ENCODE assay signal across 22 cellular contexts in the genomic region with DNA sequence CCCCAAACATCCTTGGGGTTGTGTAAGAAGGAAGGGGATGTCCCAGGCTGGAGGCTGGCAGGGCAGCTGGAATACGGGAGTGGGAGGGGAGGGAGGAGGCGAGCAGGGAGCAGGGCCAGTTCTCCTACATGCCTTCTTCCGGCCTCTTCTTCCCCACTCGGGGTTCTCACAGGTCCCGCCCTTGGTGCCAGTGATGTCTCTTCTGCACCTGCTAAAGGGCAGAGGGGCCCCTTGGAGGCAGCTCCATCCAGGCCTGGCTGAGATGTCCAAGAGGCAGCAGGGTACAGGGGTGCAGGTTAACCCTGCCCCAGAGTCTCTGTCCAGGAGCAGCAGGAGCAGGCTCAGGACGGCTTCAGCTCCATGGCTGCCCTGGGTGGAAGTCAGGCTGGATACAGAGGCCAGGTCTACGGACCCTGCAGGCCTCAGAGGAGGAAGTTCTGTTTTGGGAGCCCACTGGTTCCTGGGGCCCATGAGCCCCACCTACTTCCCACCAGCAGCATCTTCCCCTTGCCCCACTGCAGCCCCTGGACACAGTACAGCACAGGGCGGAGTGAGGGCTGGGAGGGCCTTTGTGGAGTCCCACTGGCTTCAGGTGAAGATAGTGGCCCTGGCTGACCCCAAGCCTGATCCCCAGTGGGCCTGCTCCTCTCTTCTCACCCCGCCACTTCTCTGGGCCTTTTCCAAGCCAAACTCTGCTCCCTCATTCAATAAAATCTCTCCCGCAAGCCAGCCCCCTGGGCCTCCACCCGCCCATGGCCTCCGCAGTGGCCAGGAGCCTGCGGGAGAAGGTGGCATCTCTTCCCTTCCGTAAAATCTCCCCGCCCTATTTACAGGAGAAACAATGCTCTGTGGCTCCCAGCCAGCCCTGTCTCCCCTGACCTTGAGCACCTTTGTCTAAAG.
"Had no signal": no experiment of that assay in that cellular context is flagged by ENCODE, and none has a peak within 500 bp of the region (broad histone marks: within the 10 kb centered on the region; RNA-seq: fewer than 3 reads in every experiment).

No MANE protein-coding gene starts in this region.

- H3K4me3 ChIP-seq: ascending aorta, colonic mucosa, dorsolateral prefrontal cortex had no signal

- H3K36me3 ChIP-seq: ascending aorta, brain microvascular endothelial cell, colonic mucosa, WERI-Rb-1 had no signal

- H3K27ac Mint-ChIP-seq: activated CD4-positive, alpha-beta T cell treated with anti-CD3 and anti-CD28 coated beads, Interleukin-2, amount 10 ng/mL, durations not matched to agents 7 days and 5 days; activated CD8-positive, alpha-beta T cell treated with anti-CD3 and anti-CD28 coated beads for 36 hours; activated T-helper 1 cell treated with anti-CD3 and anti-CD28 coated beads, Interleukin-12 subunit alpha, Interleukin-12 subunit beta, Interleukin-2, Interleukin-4 antibody, amounts not matched to agents 30 ng/mL and 10 ng/mL and 1 ng/mL, durations not matched to agents 14 hours and 24 hours and 36 hours; effector memory CD8-positive, alpha-beta T cell; memory B cell; progenitor cell of endocrine pancreas had no signal

- H3K4me1 Mint-ChIP-seq: activated CD4-positive, alpha-beta T cell treated with anti-CD3 and anti-CD28 coated beads, Interleukin-2, amount 10 ng/mL, durations not matched to agents 7 days and 5 days; memory B cell had no signal

- H3K36me3 Mint-ChIP-seq: memory B cell had no signal

- H3K9me3 Mint-ChIP-seq: activated CD4-positive, alpha-beta T cell treated with anti-CD3 and anti-CD28 coated beads, Interleukin-2, amount 10 ng/mL, durations not matched to agents 7 days and 5 days; activated CD8-positive, alpha-beta T cell treated with anti-CD3 and anti-CD28 coated beads for 36 hours; activated T-helper 1 cell treated with anti-CD3 and anti-CD28 coated beads, Interleukin-12 subunit alpha, Interleukin-12 subunit beta, Interleukin-2, Interleukin-4 antibody, amounts not matched to agents 30 ng/mL and 10 ng/mL and 1 ng/mL, durations not matched to agents 14 hours and 24 hours and 36 hours; effector memory CD8-positive, alpha-beta T cell; memory B cell had no signal

- ATAC-seq: activated CD8-positive, alpha-beta T cell treated with anti-CD3 and anti-CD28 coated beads for 36 hours; effector memory CD8-positive, alpha-beta T cell; esophagus mucosa; stimulated activated naive CD8-positive, alpha-beta T cell treated with anti-CD3 and anti-CD28 coated beads, Interleukin-15, Interleukin-2, amounts not matched to agents 100 U/mL and 50 U/mL, for 24 hours had no signal

- H3K27ac ChIP-seq: ascending aorta, brain microvascular endothelial cell, colonic mucosa, dorsolateral prefrontal cortex, WERI-Rb-1 had no signal

- H3K4me1 ChIP-seq: ascending aorta, colonic mucosa had no signal

- H3K4me3 Mint-ChIP-seq: activated CD4-positive, alpha-beta T cell treated with anti-CD3 and anti-CD28 coated beads, Interleukin-2, amount 10 ng/mL, durations not matched to agents 7 days and 5 days; activated CD8-positive, alpha-beta T cell treated with anti-CD3 and anti-CD28 coated beads for 36 hours; activated T-helper 1 cell treated with anti-CD3 and anti-CD28 coated beads, Interleukin-12 subunit alpha, Interleukin-12 subunit beta, Interleukin-2, Interleukin-4 antibody, amounts not matched to agents 30 ng/mL and 10 ng/mL and 1 ng/mL, durations not matched to agents 14 hours and 24 hours and 36 hours; effector memory CD8-positive, alpha-beta T cell; memory B cell had no signal

- DNase-seq: activated CD4-positive, alpha-beta T cell treated with anti-CD3 and anti-CD28 coated beads, Interleukin-2, amount 10 ng/mL, durations not matched to agents 7 days and 5 days; activated CD4-positive, CD25-positive, alpha-beta regulatory T cell treated with anti-CD3 and anti-CD28 coated beads, Interleukin-2, amount 50 U/mL, for 72 hours; activated CD8-positive, alpha-beta T cell treated with anti-CD3 and anti-CD28 coated beads for 36 hours; activated gamma-delta T cell; activated naive CD4-positive, alpha-beta T cell treated with anti-CD3 and anti-CD28 coated beads, Interleukin-2, amount 50 U/mL, for 16 hours; brain microvascular endothelial cell; central memory CD4-positive, alpha-beta T cell; colonic mucosa; effector memory CD8-positive, alpha-beta T cell; foreskin melanocyte; hippocampal formation; stimulated activated CD4-positive, alpha-beta T cell treated with anti-CD3 and anti-CD28 coated beads, Interleukin-12 subunit alpha, Interleukin-12 subunit beta, amount 100 ng/mL, for 4 hours; stimulated activated CD4-positive, alpha-beta T cell treated with anti-CD3 and anti-CD28 coated beads, Interleukin-4, amount 100 ng/mL, for 4 hours; stimulated activated naive CD8-positive, alpha-beta T cell treated with anti-CD3 and anti-CD28 coated beads, Interleukin-15, Interleukin-2, amounts not matched to agents 100 U/mL and 50 U/mL, for 24 hours; T-helper 1 cell had no signal

- H3K27me3 ChIP-seq: ascending aorta had no signal

- H3K9me3 ChIP-seq: ascending aorta, colonic mucosa had no signal
